In the genomic region with DNA sequence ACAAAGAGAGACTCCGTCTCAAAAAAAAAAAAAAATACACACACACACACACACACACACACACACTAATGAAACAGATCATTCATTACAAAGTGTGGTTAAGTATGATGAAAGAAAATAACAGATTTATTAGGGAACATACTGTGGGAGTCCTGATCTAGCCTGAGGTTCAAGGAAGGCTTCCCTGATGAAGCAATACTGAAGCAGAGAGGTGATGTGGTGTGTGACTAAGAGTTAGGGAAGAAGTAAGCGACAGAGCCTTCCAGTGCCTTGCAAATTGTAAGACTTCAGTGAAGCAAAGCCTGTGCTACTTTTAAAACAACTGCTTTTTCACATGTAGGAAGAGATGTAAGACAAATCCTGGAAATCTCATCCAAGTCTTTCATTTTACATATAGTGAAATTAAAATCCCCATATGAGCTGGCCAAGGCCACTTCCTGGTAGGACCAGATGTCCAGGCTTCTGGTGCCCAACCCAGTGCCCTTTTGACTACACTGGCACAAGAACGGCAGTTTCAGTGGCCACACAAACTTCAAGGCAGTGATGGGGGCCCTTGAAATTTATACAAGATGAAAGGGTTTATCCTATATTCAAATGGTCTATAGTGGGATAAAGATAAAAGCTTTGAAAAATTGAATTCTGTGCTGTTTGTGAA, we compare ENCODE assay signal across 14 cellular contexts.
A peak's percentile ranks its signal among the peaks of the same experiment; 100 is the strongest.
DNase-seq lines count a peak whose midpoint lies in the region; ATAC-seq and TF ChIP-seq lines count a peak whose summit lies in the region.
"Had no signal": no experiment of that assay in that cellular context is flagged by ENCODE, and none has a peak within 500 bp of the region (broad histone marks: within the 10 kb centered on the region; RNA-seq: fewer than 3 reads in every experiment).

No MANE protein-coding gene starts in this region.

- H3K9me3 ChIP-seq in HUES48 (ENCODE audit: control insufficient read depth, insufficient read depth, low read length) (no peaks in the 10 kb centered on the region), neural progenitor cell (ENCODE audit: low read depth) (no peaks in the 10 kb centered on the region)
- H3K9me3 ChIP-seq: heart left ventricle had no signal

- H3K27ac Mint-ChIP-seq in neural progenitor cell: peak overlapping the region; percentile 53
- H3K27ac Mint-ChIP-seq: activated CD4-positive, alpha-beta memory T cell treated with anti-CD3 and anti-CD28 coated beads, Interleukin-2, amount 10 ng/mL, durations not matched to agents 7 days and 5 days had no signal

- no peaks in the 10 kb centered on the region for H3K36me3 ChIP-seq in HUES48 (ENCODE audit: control insufficient read depth, insufficient read depth, low read length)
- H3K36me3 ChIP-seq in neural progenitor cell: no peaks in the 10 kb centered on the region
- H3K36me3 ChIP-seq: heart left ventricle had no signal

- TF ChIP-seq CTCF in astrocyte of the spinal cord (IDR thresholded peaks at IDR 0.05; ENCODE audit: low read depth, low read length) (no peak), fibroblast of mammary gland (conservative IDR thresholded peaks at IDR 0.05; ENCODE audit: control insufficient read depth, insufficient read depth, low read depth, low read length) (no peak), neural progenitor cell (IDR thresholded peaks at IDR 0.05) (no peak)

- H3K4me1 ChIP-seq in HUES48 (ENCODE audit: control insufficient read depth, insufficient read depth, low read length) (peaks cover 59% of the 10 kb centered on the region), neural progenitor cell (peaks cover 56% of the 10 kb centered on the region)

- H3K4me2 ChIP-seq in neural progenitor cell: peak overlapping the region; percentile 57

- H3K27ac ChIP-seq in HUES48 (ENCODE audit: low read depth, low read length) (peak overlapping the region; percentile 94), neural progenitor cell (no peak overlapping the region)
- H3K27ac ChIP-seq: heart left ventricle had no signal

- no peak overlapping the region for H2AFZ ChIP-seq in neural progenitor cell (replicated peaks)

- H3K27me3 Mint-ChIP-seq in neural progenitor cell (ENCODE audit: insufficient read depth, low read depth): peaks cover 3% of the 10 kb centered on the region

- no peak for ATAC-seq in GM21825 (IDR thresholded peaks at IDR 0.05; ENCODE audit: unreplicated experiment)
- ATAC-seq: PC-3 had no signal

- DNase-seq in astrocyte of the spinal cord (ENCODE audit: low read depth, low spot score): peak; percentile 8
- peak; percentile 72 for DNase-seq in fibroblast of mammary gland (ENCODE audit: low read depth)
- DNase-seq in neural progenitor cell (ENCODE audit: low spot score): no peak
- no peak for DNase-seq in amniotic stem cell (lab: John Stamatoyannopoulos, UW)
- DNase-seq in LoVo (ENCODE audit: low spot score): no peak
- DNase-seq in activated CD4-positive, alpha-beta T cell treated with anti-CD3 and anti-CD28 coated beads for 48 hours: no peak
- DNase-seq: activated CD4-positive, alpha-beta memory T cell treated with anti-CD3 and anti-CD28 coated beads, Interleukin-2, amount 10 ng/mL, durations not matched to agents 7 days and 5 days; heart left ventricle; NCI-H187; PC-3; stimulated activated CD4-positive, alpha-beta T cell treated with anti-CD3 and anti-CD28 coated beads, Interleukin-2, amount 100 ng/mL, for 48 hours; stimulated activated CD8-positive, alpha-beta memory T cell treated with anti-CD3 and anti-CD28 coated beads, Interleukin-4, amount 100 ng/mL, for 48 hours had no signal

- no peak overlapping the region for H3K9ac ChIP-seq in HUES48 (ENCODE audit: low read depth, low read length)
- no peak overlapping the region for H3K9ac ChIP-seq in neural progenitor cell

- peaks cover 38% of the 10 kb centered on the region for H3F3A ChIP-seq in neural progenitor cell (ENCODE audit: low read depth)

- peaks cover 72% of the 10 kb centered on the region for H3K4me1 Mint-ChIP-seq in neural progenitor cell
- H3K4me1 Mint-ChIP-seq: activated CD4-positive, alpha-beta memory T cell treated with anti-CD3 and anti-CD28 coated beads, Interleukin-2, amount 10 ng/mL, durations not matched to agents 7 days and 5 days had no signal

- H4K20me1 ChIP-seq in neural progenitor cell (ENCODE audit: low read depth): no peaks in the 10 kb centered on the region

- in situ Hi-C loops in astrocyte of the spinal cord (cut with HindIII; ENCODE audit: low sequenced_read_pairs): no loop called here

- no peak overlapping the region for H3K4me3 ChIP-seq in HUES48 (ENCODE audit: low read depth, low read length)
- H3K4me3 ChIP-seq in astrocyte of the spinal cord (ENCODE audit: low read depth, low read length): no peak overlapping the region
- no peak overlapping the region for H3K4me3 ChIP-seq in fibroblast of mammary gland (ENCODE audit: control insufficient read depth, low read depth, low read length)
- H3K4me3 ChIP-seq in neural progenitor cell: no peak overlapping the region
- H3K4me3 ChIP-seq: heart left ventricle had no signal

- peak overlapping the region; percentile 22 for H3K4me3 Mint-ChIP-seq in neural progenitor cell
- H3K4me3 Mint-ChIP-seq: activated CD4-positive, alpha-beta memory T cell treated with anti-CD3 and anti-CD28 coated beads, Interleukin-2, amount 10 ng/mL, durations not matched to agents 7 days and 5 days had no signal

- H3K27me3 ChIP-seq in HUES48 (ENCODE audit: control insufficient read depth, insufficient read depth, low read length) (no peaks in the 10 kb centered on the region), neural progenitor cell (no peaks in the 10 kb centered on the region)

- no peaks in the 10 kb centered on the region for H3K79me2 ChIP-seq in neural progenitor cell (ENCODE audit: low read depth)

- H3K36me3 Mint-ChIP-seq in neural progenitor cell: peaks cover 26% of the 10 kb centered on the region

- peaks cover 17% of the 10 kb centered on the region for H3K9me3 Mint-ChIP-seq in neural progenitor cell
- H3K9me3 Mint-ChIP-seq: activated CD4-positive, alpha-beta memory T cell treated with anti-CD3 and anti-CD28 coated beads, Interleukin-2, amount 10 ng/mL, durations not matched to agents 7 days and 5 days had no signal

Comparison
In these comparisons a context has a peak if more than half of its experiments do, and no peak if none do; other contexts are left out.
1. DNase-seq: peak in astrocyte of the spinal cord (single experiment) and fibroblast of mammary gland (single experiment); none in neural progenitor cell (single experiment), amniotic stem cell (single experiment), LoVo (single experiment) and activated CD4-positive, alpha-beta T cell treated with anti-CD3 and anti-CD28 coated beads for 48 hours (single experiment).